In the genomic region with DNA sequence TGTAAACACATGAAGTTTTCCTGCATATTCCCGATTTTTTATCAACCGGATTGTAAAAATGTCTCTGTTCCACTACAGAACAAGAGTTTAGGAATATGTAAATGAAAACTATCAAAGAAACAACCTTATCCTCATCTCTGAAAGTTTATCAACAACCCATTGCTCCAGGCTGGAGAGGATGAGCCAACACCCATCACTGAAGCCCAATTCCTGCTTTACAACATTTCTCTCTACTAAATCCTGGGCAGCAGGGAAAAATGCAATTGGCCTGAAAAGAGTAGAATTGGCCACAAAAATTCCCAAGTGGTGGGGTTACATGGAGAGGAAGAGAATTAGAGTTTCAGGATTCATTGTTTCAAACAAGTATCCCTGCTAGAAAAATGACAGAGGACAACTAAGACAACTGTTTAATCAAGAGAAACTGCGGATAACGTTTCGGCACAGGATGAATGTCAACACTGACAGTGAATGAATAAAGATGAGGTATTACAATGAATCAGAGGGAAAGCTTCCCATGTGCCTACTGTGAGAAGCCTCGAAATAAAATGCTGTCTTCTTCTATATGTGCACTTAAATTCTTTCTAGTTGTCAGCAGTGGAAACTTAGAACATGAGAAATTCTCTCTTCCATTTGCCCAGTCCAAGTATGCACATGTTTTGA, we compare ENCODE assay signal across 23 cellular contexts.
"Had no signal": no experiment of that assay in that cellular context is flagged by ENCODE, and none has a peak within 500 bp of the region (broad histone marks: within the 10 kb centered on the region; RNA-seq: fewer than 3 reads in every experiment).

No MANE protein-coding gene starts in this region.

- H3K4me3 Mint-ChIP-seq: activated CD8-positive, alpha-beta T cell treated with anti-CD3 and anti-CD28 coated beads, Interleukin-2, amount 10 ng/mL, durations not matched to agents 7 days and 5 days; brain; naive thymus-derived CD8-positive, alpha-beta T cell had no signal

- H3K27me3 Mint-ChIP-seq: brain; naive thymus-derived CD8-positive, alpha-beta T cell had no signal

- H3K36me3 Mint-ChIP-seq: activated naive CD4-positive, alpha-beta T cell treated with anti-CD3 and anti-CD28 coated beads, Interleukin-2, amount 50 U/mL, for 72 hours; brain; naive thymus-derived CD8-positive, alpha-beta T cell had no signal

- H3K27me3 ChIP-seq: esophagus muscularis mucosa, neutrophil, pancreas, upper lobe of left lung had no signal

- H3K9me3 Mint-ChIP-seq: brain had no signal

- DNase-seq: activated CD4-positive, alpha-beta T cell treated with anti-CD3 and anti-CD28 coated beads for 1 hour; activated CD4-positive, alpha-beta T cell treated with anti-CD3 and anti-CD28 coated beads, Interleukin-2, amount 50 U/mL, for 1 hour; activated CD8-positive, alpha-beta T cell treated with anti-CD3 and anti-CD28 coated beads, Interleukin-2, amount 10 ng/mL, durations not matched to agents 7 days and 5 days; activated gamma-delta T cell treated with Interleukin-2 at 50 U/mL for 16 hours; activated T-cell treated with anti-CD3 and anti-CD28 coated beads, Interleukin-2, amount 50 U/mL, for 1 hour; aorta; central memory CD4-positive, alpha-beta T cell; dermis blood vessel endothelial cell; effector CD8-positive, alpha-beta T cell; lower lobe of right lung; naive thymus-derived CD8-positive, alpha-beta T cell; pancreas; right cardiac atrium; stimulated activated CD4-positive, alpha-beta T cell treated with anti-CD3 and anti-CD28 coated beads, Interleukin-4, amount 100 ng/mL, for 24 hours; stimulated activated naive CD4-positive, alpha-beta T cell treated with Interleukin-2 at 50 U/mL for 16 hours; T-helper 9 cell; upper lobe of left lung had no signal

- H3K4me3 ChIP-seq: esophagus muscularis mucosa, lower lobe of right lung, pancreas, thoracic aorta, upper lobe of left lung had no signal

- H3K36me3 ChIP-seq: esophagus muscularis mucosa, lower lobe of right lung, neutrophil, pancreas, thoracic aorta, upper lobe of left lung had no signal

- H3K4me1 Mint-ChIP-seq: brain; naive thymus-derived CD8-positive, alpha-beta T cell had no signal

- ATAC-seq: activated CD8-positive, alpha-beta T cell treated with anti-CD3 and anti-CD28 coated beads, Interleukin-2, amount 10 ng/mL, durations not matched to agents 7 days and 5 days; activated naive CD4-positive, alpha-beta T cell treated with anti-CD3 and anti-CD28 coated beads, Interleukin-2, amount 50 U/mL, for 72 hours; left lobe of liver; lower lobe of right lung; naive thymus-derived CD8-positive, alpha-beta T cell; pancreas; right cardiac atrium had no signal

- H3K9me3 ChIP-seq: esophagus muscularis mucosa, lower lobe of right lung, neutrophil, pancreas, thoracic aorta, upper lobe of left lung had no signal

- H3K27ac Mint-ChIP-seq: activated CD8-positive, alpha-beta T cell treated with anti-CD3 and anti-CD28 coated beads, Interleukin-2, amount 10 ng/mL, durations not matched to agents 7 days and 5 days; activated naive CD4-positive, alpha-beta T cell treated with anti-CD3 and anti-CD28 coated beads, Interleukin-2, amount 50 U/mL, for 72 hours; brain; naive thymus-derived CD8-positive, alpha-beta T cell had no signal

- H3K27ac ChIP-seq: esophagus muscularis mucosa, lower lobe of right lung, neutrophil, pancreas, thoracic aorta, upper lobe of left lung had no signal
